Comparison of ENCODE assay signal across 8 cellular contexts in the genomic region with DNA sequence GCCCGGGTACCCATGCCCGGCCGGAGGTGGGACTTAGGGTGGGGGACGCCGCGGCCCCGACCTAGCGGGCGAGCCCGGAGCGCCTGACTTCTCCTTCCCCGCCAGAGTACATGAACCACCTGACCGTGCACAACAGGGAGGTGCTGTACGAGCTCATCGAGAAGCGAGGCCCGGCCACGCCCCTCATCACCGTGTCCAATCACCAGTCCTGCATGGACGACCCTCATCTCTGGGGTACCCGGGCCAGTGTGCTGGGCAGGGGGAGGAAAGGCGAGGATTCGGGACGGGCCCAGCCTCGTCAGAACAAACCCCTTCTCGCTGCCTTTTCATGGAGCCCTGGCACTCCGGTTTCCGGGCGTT. TPM values are rescaled to one million over a fixed set of nuclear protein-coding genes. Genes with fewer than 3 reads are reported as not detected.
DNase-seq lines count a peak whose midpoint lies in the region; ATAC-seq and TF ChIP-seq lines count a peak whose summit lies in the region.

No MANE protein-coding gene starts in this region.

- CTCF ChIA-PET in activated CD4-positive, alpha-beta T cell treated with anti-CD3 and anti-CD28 coated beads for 36 hours (lab: Charles Lee), result interaction anchor here (0.6 to 1.1 kb wide), 2 partner anchors 15 to 81 kb away, joined by 4 to 5 read pairs; no protein-coding TSS in a partner anchor

- H3K27me3 ChIP-seq in subcutaneous abdominal adipose tissue (ENCODE audit: control insufficient read depth in 5 of 5, insufficient read depth in 4 of 5, low read length in 5 of 5), result peaks cover 0 to 18% (median 5%) of the 10 kb centered on the region in 5 donors

- H3K4me3 Mint-ChIP-seq in activated CD4-positive, alpha-beta T cell treated with anti-CD3 and anti-CD28 coated beads for 36 hours, result peak overlapping the region; percentile 86
- H3K4me3 Mint-ChIP-seq in memory B cell, result peak overlapping the region; percentile 81

- H3K27ac ChIP-seq in subcutaneous abdominal adipose tissue (ENCODE audit: low read depth, low read length), result peak overlapping the region; percentile 60

- peaks cover 13% of the 10 kb centered on the region for H3K4me1 Mint-ChIP-seq in activated CD4-positive, alpha-beta T cell treated with anti-CD3 and anti-CD28 coated beads for 36 hours
- peaks cover 17% of the 10 kb centered on the region for H3K4me1 Mint-ChIP-seq in memory B cell

- intact Hi-C loops in activated CD4-positive, alpha-beta T cell treated with anti-CD3 and anti-CD28 coated beads for 36 hours (cut with DNase I, micrococcal nuclease), result loop anchor here (1.0 to 5.0 kb wide), 6 partner anchors 14 to 104 kb away; partner anchors contain the start of genes ATP6AP1 (in 2 of the 2), FAM3A (in 1 of the 2), LAGE3 (in 1 of the 2) and PLXNA3 (in 1 of the 2)

- peak; percentile 68 for DNase-seq in NCI-H1694 treated with DMSO at 0.1 percent for 48 hours (lab: John Stamatoyannopoulos, UW)
- DNase-seq in activated CD4-positive, alpha-beta T cell treated with anti-CD3 and anti-CD28 coated beads for 36 hours, result peak; percentile 76
- peak; percentile 68 for DNase-seq in ecto neural progenitor cell (ENCODE audit: low spot score)
- peak in 1 of 2 donors; percentile 34 for DNase-seq in memory B cell (ENCODE audit: low spot score in 2 of 2)
- no peak for DNase-seq in SKM-1 (lab: John Stamatoyannopoulos, UW; ENCODE audit: unreplicated experiment)

- peak overlapping the region; percentile 32 to 74 (median 64) for H3K4me3 ChIP-seq in subcutaneous abdominal adipose tissue (ENCODE audit: low read depth in 1 of 5, low read length in 5 of 5)

- ATAC-seq in HG02610 (IDR thresholded peaks at IDR 0.05; ENCODE audit: unreplicated experiment), result peak; percentile 41
- peak; percentile 81 for ATAC-seq in activated CD4-positive, alpha-beta T cell treated with anti-CD3 and anti-CD28 coated beads for 36 hours
- peak; percentile 61 for ATAC-seq in memory B cell (ENCODE audit: low read depth)

- peaks cover 3 to 25% (median 18%) of the 10 kb centered on the region in 5 donors for H3K4me1 ChIP-seq in subcutaneous abdominal adipose tissue (ENCODE audit: control insufficient read depth in 5 of 5, insufficient read depth in 5 of 5, low read length in 5 of 5)

- peak overlapping the region in 4 of 5 donors; percentile 48 to 70 (median 62) for H3K9ac ChIP-seq in subcutaneous abdominal adipose tissue (ENCODE audit: low read length in 5 of 5)

- peak; percentile 29 for TF ChIP-seq POLR2A in GM10847 (IDR thresholded peaks at IDR 0.05; ENCODE audit: extremely low read depth, insufficient read length)

- no peaks in the 10 kb centered on the region for H3K27me3 Mint-ChIP-seq in activated CD4-positive, alpha-beta T cell treated with anti-CD3 and anti-CD28 coated beads for 36 hours
- no peaks in the 10 kb centered on the region for H3K27me3 Mint-ChIP-seq in memory B cell

- POLR2A ChIA-PET in activated CD4-positive, alpha-beta T cell treated with anti-CD3 and anti-CD28 coated beads for 36 hours (lab: Charles Lee), result interaction anchor here (0.5 to 1.2 kb wide), 3 partner anchors 13 to 44 kb away, joined by 3 to 7 read pairs (median 4); partner anchors contain the start of genes ATP6AP1 and RPL10

- no peaks in the 10 kb centered on the region for H3K9me3 Mint-ChIP-seq in activated CD4-positive, alpha-beta T cell treated with anti-CD3 and anti-CD28 coated beads for 36 hours (ENCODE audit: low read depth)
- H3K9me3 Mint-ChIP-seq in memory B cell, result no peaks in the 10 kb centered on the region

- H3K27ac Mint-ChIP-seq in activated CD4-positive, alpha-beta T cell treated with anti-CD3 and anti-CD28 coated beads for 36 hours, result peak overlapping the region; percentile 68
- H3K27ac Mint-ChIP-seq in memory B cell, result no peak overlapping the region

- peaks cover 10% of the 10 kb centered on the region for H3K36me3 Mint-ChIP-seq in activated CD4-positive, alpha-beta T cell treated with anti-CD3 and anti-CD28 coated beads for 36 hours (ENCODE audit: low read depth)
- peaks cover 6% of the 10 kb centered on the region for H3K36me3 Mint-ChIP-seq in memory B cell

- no peaks in the 10 kb centered on the region for H3K9me3 ChIP-seq in subcutaneous abdominal adipose tissue (ENCODE audit: control insufficient read depth in 5 of 5, low read length in 5 of 5)

- H3K36me3 ChIP-seq in subcutaneous abdominal adipose tissue (ENCODE audit: control insufficient read depth in 5 of 5, insufficient read depth in 5 of 5, low read length in 5 of 5), result peaks cover 0 to 17% (median 4%) of the 10 kb centered on the region in 5 donors

RNA-seq across cellular contexts. Expression of gene TAFAZZIN, which starts 0.6 kb away (rescaled TPM):
- 10 to 100 TPM; 43.8 to 49.0 TPM for total RNA-seq in activated CD4-positive, alpha-beta T cell treated with anti-CD3 and anti-CD28 coated beads for 36 hours

RNA-seq across cellular contexts. Expression of gene DNASE1L1, which starts 2.9 kb away (rescaled TPM):
- total RNA-seq in activated CD4-positive, alpha-beta T cell treated with anti-CD3 and anti-CD28 coated beads for 36 hours, result 10 to 100 TPM; 12.6 to 13.4 TPM

RNA-seq across cellular contexts. Expression of gene RPL10, which starts 13.8 kb away (rescaled TPM):
- 1,000 to 10,000 TPM; 1,286 to 2,705 TPM for total RNA-seq in activated CD4-positive, alpha-beta T cell treated with anti-CD3 and anti-CD28 coated beads for 36 hours

RNA-seq across cellular contexts. Expression of gene ATP6AP1, which starts 16.5 kb away (rescaled TPM):
- 10 to 100 TPM; 25.6 to 28.6 TPM for total RNA-seq in activated CD4-positive, alpha-beta T cell treated with anti-CD3 and anti-CD28 coated beads for 36 hours

RNA-seq across cellular contexts. Expression of gene GDI1, which starts 25.0 kb away (rescaled TPM):
- total RNA-seq in activated CD4-positive, alpha-beta T cell treated with anti-CD3 and anti-CD28 coated beads for 36 hours, result 100 to 1,000 TPM; 100 to 117 TPM
